In the genomic region with DNA sequence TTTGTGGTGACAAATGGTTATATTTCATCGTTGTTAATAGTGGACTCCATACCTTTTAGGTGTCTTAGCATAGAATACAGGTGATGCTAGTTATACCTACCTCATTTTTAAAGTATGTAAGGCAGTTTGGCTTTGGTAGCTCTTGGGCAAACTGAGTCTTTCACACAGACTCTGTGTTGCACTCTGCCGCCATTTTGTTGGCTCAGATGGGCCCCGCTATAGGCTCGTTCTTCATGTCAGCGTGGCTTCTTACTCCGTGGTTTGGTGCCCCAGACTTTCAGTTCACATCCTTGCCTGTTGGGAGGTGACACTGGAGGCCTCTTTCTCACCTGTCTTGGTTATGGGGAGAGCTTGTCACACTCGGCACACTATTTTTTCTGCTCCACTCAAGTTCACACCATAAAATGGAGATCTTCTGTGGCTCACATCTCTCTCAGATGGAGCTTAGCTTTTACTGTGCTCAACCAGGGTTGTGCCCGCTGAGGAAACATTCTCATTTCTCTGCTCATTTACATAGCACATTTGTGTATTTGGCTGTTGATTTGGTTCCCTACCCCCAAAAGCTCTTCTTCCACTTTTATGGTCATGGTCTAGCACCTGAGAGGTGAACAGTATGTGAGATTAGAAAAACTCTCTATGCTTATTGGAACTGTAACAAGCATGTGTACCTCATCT, we compare ENCODE assay signal across 9 cellular contexts.
A peak's percentile ranks its signal among the peaks of the same experiment; 100 is the strongest.
DNase-seq lines count a peak whose midpoint lies in the region; ATAC-seq and TF ChIP-seq lines count a peak whose summit lies in the region.
"Had no signal": no experiment of that assay in that cellular context is flagged by ENCODE, and none has a peak within 500 bp of the region (broad histone marks: within the 10 kb centered on the region; RNA-seq: fewer than 3 reads in every experiment).

No MANE protein-coding gene starts in this region.

- ATAC-seq in GM19351 (IDR thresholded peaks at IDR 0.05; ENCODE audit: unreplicated experiment) (peak; percentile 71), HG03108 (IDR thresholded peaks at IDR 0.05; ENCODE audit: unreplicated experiment) (peak; percentile 50)
- ATAC-seq: upper lobe of right lung had no signal

- TF ChIP-seq CTCF in GM12864 (IDR thresholded peaks at IDR 0.05; ENCODE audit: low read depth, low read length, missing control alignments): no peak

- H3K4me3 ChIP-seq in GM12864 (ENCODE audit: low read depth, low read length): no peak overlapping the region; the same call in 1 of the 2 replicates
- H3K4me3 ChIP-seq: upper lobe of right lung had no signal

- peak overlapping the region; percentile 21 for H3K27ac ChIP-seq in cingulate gyrus (ENCODE audit: low read depth, low read length)
- H3K27ac ChIP-seq: upper lobe of right lung had no signal

- DNase-seq in GM12864 (ENCODE audit: low read depth) (peak; percentile 77), HK-2 (ENCODE audit: unreplicated experiment) (no peak), KG1 (lab: John Stamatoyannopoulos, UW) (no peak), NCI-H128 (lab: John Stamatoyannopoulos, UW; ENCODE audit: unreplicated experiment) (no peak)
- no peak for DNase-seq in activated CD4-positive, alpha-beta T cell treated with anti-CD3 and anti-CD28 coated beads, Interleukin-2, amount 50 U/mL, for 48 hours
- DNase-seq: upper lobe of right lung had no signal
